8 cellular contexts compared by ENCODE assay signal in genomic region chr1:26900001-26900814, GRCh38. TPM values are rescaled to one million over a fixed set of nuclear protein-coding genes. Genes with fewer than 3 reads are reported as not detected.
DNase-seq lines count a peak whose midpoint lies in the region; ATAC-seq, FAIRE-seq and TF ChIP-seq lines count a peak whose summit lies in the region.

GPATCH3 (minus strand) TSS chr1:26900467; CDS start chr1:26900442, 25 bp downstream.

- ATAC-seq in pancreas = peak; percentile 92 to 97 (median 96)

- TF ChIP-seq POLR2A in adrenal gland (IDR thresholded peaks at IDR 0.05) = peak; percentile 58 to 83

- intact Hi-C loops in adrenal gland (cut with DNase I) = no loop called here
- intact Hi-C loops in cardiac septum (cut with DNase I) = no loop called here
- intact Hi-C loops in pancreas (cut with DNase I) = no loop called here

- H3K9me3 ChIP-seq in adrenal gland (replicated peaks in 1 of 3) (no peaks in the 10 kb centered on the region), pancreas (no peaks in the 10 kb centered on the region), thymus (ENCODE audit: control insufficient read depth) (no peaks in the 10 kb centered on the region)

- DNase-seq in EH (ENCODE audit: low read depth) = peak; percentile 92
- peak; percentile 88 for DNase-seq in HFFc6
- DNase-seq in NCI-H1436 (lab: John Stamatoyannopoulos, UW) = peak; percentile 95
- DNase-seq in T-helper 1 cell = peak; percentile 73 to 89 (median 84)
- peak; percentile 92 to 98 (median 94) for DNase-seq in adrenal gland
- DNase-seq in cardiac septum (ENCODE audit: low spot score) = peak; percentile 94
- DNase-seq in pancreas = peak; percentile 88 to 97 (median 92)

- TF ChIP-seq CTCF in HFFc6 (IDR thresholded peaks at IDR 0.05) (no peak), adrenal gland (IDR thresholded peaks at IDR 0.05) (no peak), pancreas (IDR thresholded peaks at IDR 0.05) (no peak)

- H3K4me1 Mint-ChIP-seq in HFFc6 (ENCODE audit: low read depth) = peaks cover 26% of the 10 kb centered on the region

- H3K9me3 Mint-ChIP-seq in HFFc6 = no peaks in the 10 kb centered on the region

- H3K27me3 ChIP-seq in adrenal gland (no peaks in the 10 kb centered on the region), pancreas (no peaks in the 10 kb centered on the region), thymus (ENCODE audit: control insufficient read depth, insufficient read depth) (no peaks in the 10 kb centered on the region)

- H3K4me1 ChIP-seq in adrenal gland (replicated peaks in 1 of 2) (peaks cover 10 to 20% of the 10 kb centered on the region in 2 donors), pancreas (peaks cover 7 to 23% (median 20%) of the 10 kb centered on the region in 3 donors), thymus (ENCODE audit: control insufficient read depth, insufficient read depth, low read length) (peaks cover 10% of the 10 kb centered on the region)

- peak within 1 kb of the TSS; percentile 62 to 91 (median 80) for H3K27ac ChIP-seq in adrenal gland
- H3K27ac ChIP-seq in pancreas = peak within 1 kb of the TSS; percentile 35 to 83 (median 64)
- H3K27ac ChIP-seq in thymus (ENCODE audit: low read depth) = peak within 1 kb of the TSS; percentile 89

- H3K4me3 ChIP-seq in adrenal gland = peak within 1 kb of the TSS; percentile 58 to 95 (median 72)
- H3K4me3 ChIP-seq in pancreas = peak within 1 kb of the TSS; percentile 73 to 92 (median 84)
- peak within 1 kb of the TSS; percentile 96 for H3K4me3 ChIP-seq in thymus (ENCODE audit: low read length)

- H3K36me3 ChIP-seq in adrenal gland (replicated peaks in 1 of 2) (peaks cover 0 to 32% of the 10 kb centered on the region in 2 donors), pancreas (peaks cover 0 to 20% (median 6%) of the 10 kb centered on the region in 3 donors), thymus (ENCODE audit: control insufficient read depth, insufficient read depth) (peaks cover 19% of the 10 kb centered on the region)

- 0 to 2% (median 0%) methylated on average over 33 to 50 of the region's 50 CpGs for WGBS in adrenal gland, 4 donors
- WGBS in pancreas, 2 donors = 0 to 1% methylated on average over 50 of the region's 50 CpGs
- under 1% methylated on average over 50 of the region's 50 CpGs for WGBS in thymus

- no peaks in the 10 kb centered on the region; the same call in 1 of the 2 replicates for H3K27me3 Mint-ChIP-seq in HFFc6 (ENCODE audit: insufficient read depth)

- peak within 1 kb of the TSS; percentile 97 for H3K27ac Mint-ChIP-seq in HFFc6

- H3K36me3 Mint-ChIP-seq in HFFc6 (ENCODE audit: low read depth) = peaks cover 20% of the 10 kb centered on the region

- H3K4me3 Mint-ChIP-seq in HFFc6 = peak within 1 kb of the TSS; percentile 95

- FAIRE-seq in pancreas (lab: Jason Lieb, UNC) = no peak

RNA-seq across cellular contexts. Expression of gene GPATCH3, which starts in this region (rescaled TPM):
- total RNA-seq in HFFc6 (2021; fragmentation: NEBNext Ultra II Directional; extraction: Animal tissue kit (Norgen Biotek cat#: 25700)) = 10 to 100 TPM in 3 of 6 experiments, 1 to 10 TPM in 3; 8.6 to 12.0 (median 10.2) TPM
- total RNA-seq in adrenal gland (10 to 100 TPM; 10.8 to 22.2 (median 14.9) TPM), cardiac septum (6.4 TPM), pancreas (1 to 10 TPM; 3.9 to 8.0 (median 6.1) TPM)
- polyA plus RNA-seq in adrenal gland (10 to 100 TPM in 2 of 3 donors, 1 to 10 TPM in 1; 9.2 to 36.7 (median 22.1) TPM), pancreas (10 to 100 TPM; 13.9 to 18.1 TPM), thymus (15.8 TPM)

Comparison
In these comparisons a context has a peak if more than half of its experiments do, and no peak if none do; other contexts are left out.
1. Peak in every context shown above with its lines: DNase-seq, ATAC-seq, H3K4me3 ChIP-seq and H3K27ac ChIP-seq.